Comparison of ENCODE assay signal across 8 cellular contexts in the genomic region with DNA sequence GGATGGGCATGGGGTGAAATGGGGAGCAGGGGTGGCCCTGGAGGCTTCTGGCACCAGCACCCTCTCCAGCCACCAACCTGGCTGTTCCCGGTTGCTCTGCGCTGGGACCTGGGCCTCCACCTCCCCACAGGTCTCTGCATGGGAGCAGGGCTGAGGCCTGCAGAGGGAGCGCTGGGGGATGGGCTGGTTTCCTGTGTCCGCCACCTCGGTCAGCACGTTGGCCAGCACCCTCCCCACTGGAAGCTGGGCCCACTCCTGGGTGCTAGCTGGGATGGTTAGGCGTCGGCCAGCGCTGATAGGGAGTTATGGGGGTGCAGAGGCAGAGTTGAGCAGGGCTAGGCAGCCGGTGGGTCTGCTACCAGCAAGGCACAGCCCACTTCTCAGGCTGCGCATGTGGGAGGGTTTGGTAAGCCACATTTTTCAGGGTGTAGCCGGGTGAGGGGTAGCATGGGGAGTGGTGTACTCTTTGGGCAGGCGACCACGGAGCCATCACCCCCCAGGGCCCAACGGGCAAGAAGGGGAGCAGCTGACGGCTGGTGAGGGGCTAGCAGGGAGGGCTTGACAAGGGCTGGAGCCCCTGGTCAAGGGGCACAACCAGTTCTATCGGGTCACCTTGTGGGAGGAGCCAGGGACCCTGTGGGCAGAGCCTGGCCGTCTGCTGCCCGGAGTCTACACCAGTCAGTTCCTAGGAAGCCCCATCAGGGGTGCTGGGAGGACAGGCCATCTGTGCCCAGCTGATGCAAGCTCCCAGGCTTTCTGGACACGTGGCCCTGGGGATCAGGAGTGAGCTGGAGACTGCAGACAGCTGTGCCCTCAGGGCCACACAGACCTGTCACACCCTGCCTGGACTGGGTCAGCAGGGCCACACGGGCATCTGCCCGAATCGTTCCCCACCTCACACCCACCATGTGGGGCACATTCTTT. TPM values are rescaled to one million over a fixed set of nuclear protein-coding genes. Genes with fewer than 3 reads are reported as not detected.
DNase-seq lines count a peak whose midpoint lies in the region; ATAC-seq, FAIRE-seq and TF ChIP-seq lines count a peak whose summit lies in the region.
"Not testable (repeated sequence)": the region's sequence is repeated elsewhere in the genome, so short reads cannot be mapped to it uniquely, and the experiment has no call there.

No MANE protein-coding gene starts in this region.

- peak; percentile 28 for FAIRE-seq in HTR-8/SVneo (lab: Jason Lieb, UNC)
- peak; percentile 95 for FAIRE-seq in urothelium cell line (lab: Jason Lieb, UNC)

- DNase-seq in EL (peak; percentile 13), NCI-H82 (lab: John Stamatoyannopoulos, UW) (peak; percentile 49), adrenal gland (peak in 4 of 7 donors; percentile 52 to 70 (median 58)), neural progenitor cell (ENCODE audit: low spot score) (peak; percentile 49)
- not testable (repeated sequence) for DNase-seq in HTR-8/SVneo (ENCODE audit: insufficient read length, low spot score); heart left ventricle; left lobe of liver (ENCODE audit: low spot score); urothelium cell line (ENCODE audit: low spot score)

- not testable (repeated sequence) for H3K9me3 ChIP-seq in adrenal gland (replicated peaks in 1 of 3); heart left ventricle; neural progenitor cell (ENCODE audit: low read depth)

- H3K27me3 Mint-ChIP-seq in neural progenitor cell (ENCODE audit: insufficient read depth, low read depth) = peaks cover 11% of the 10 kb centered on the region

- H3K27me3 ChIP-seq in adrenal gland, heart left ventricle, neural progenitor cell: not testable (repeated sequence)

- H2AFZ ChIP-seq in neural progenitor cell (replicated peaks) = not testable (repeated sequence)

- not testable (repeated sequence) for TF ChIP-seq CTCF in adrenal gland (IDR thresholded peaks at IDR 0.05); heart left ventricle (IDR thresholded peaks at IDR 0.05); neural progenitor cell (IDR thresholded peaks at IDR 0.05)

- not testable (repeated sequence) for H3K4me2 ChIP-seq in neural progenitor cell

- H3K4me1 ChIP-seq in adrenal gland (replicated peaks in 1 of 2); neural progenitor cell: not testable (repeated sequence)
- H3K4me1 ChIP-seq in heart left ventricle = peaks cover 0 to 22% (median 11%) of the 10 kb centered on the region in 12 donors

- not testable (repeated sequence) for H3K9me3 Mint-ChIP-seq in neural progenitor cell

- not testable (repeated sequence) for TF ChIP-seq POLR2A in adrenal gland (IDR thresholded peaks at IDR 0.05); heart left ventricle (IDR thresholded peaks at IDR 0.05)

- H3K36me3 Mint-ChIP-seq in neural progenitor cell = not testable (repeated sequence)

- H3K27ac ChIP-seq in adrenal gland = peak overlapping the region in 1 of 5 donors; percentile 29
- not testable (repeated sequence) for H3K27ac ChIP-seq in heart left ventricle, neural progenitor cell

- ATAC-seq in heart left ventricle = peak in 3 of 4 donors; percentile 22 to 61 (median 35)
- peak; percentile 69 for ATAC-seq in left lobe of liver

- peaks cover 10% of the 10 kb centered on the region for H3K79me2 ChIP-seq in neural progenitor cell (ENCODE audit: low read depth)

- peaks cover 17% of the 10 kb centered on the region for H3F3A ChIP-seq in neural progenitor cell (ENCODE audit: low read depth)

- H4K20me1 ChIP-seq in neural progenitor cell (ENCODE audit: low read depth) = peaks cover 17% of the 10 kb centered on the region

- H3K9ac ChIP-seq in neural progenitor cell = not testable (repeated sequence)

- peaks cover 28% of the 10 kb centered on the region for H3K4me1 Mint-ChIP-seq in neural progenitor cell

- intact Hi-C loops in adrenal gland (cut with DNase I) = loop anchor here in 1 of 2 donors (5.0 kb wide), 1 partner anchor 113 kb away; no protein-coding TSS in a partner anchor
- intact Hi-C loops in heart left ventricle (cut with DNase I) = loop anchor here in 1 of 10 donors (5.0 kb wide), 1 partner anchor 1303 kb away; no protein-coding TSS in a partner anchor

- 66 to 85% (median 82%) methylated on average over 6 to 23 of the region's 23 CpGs for WGBS in adrenal gland, 4 donors
- 66 to 76% (median 75%) methylated on average over 9 to 23 of the region's 23 CpGs for WGBS in heart left ventricle, 4 donors

- H3K4me3 Mint-ChIP-seq in neural progenitor cell = peak overlapping the region; percentile 67

- H3K36me3 ChIP-seq in adrenal gland (replicated peaks in 1 of 2); heart left ventricle; neural progenitor cell: not testable (repeated sequence)

- not testable (repeated sequence) for H3K4me3 ChIP-seq in adrenal gland, heart left ventricle, neural progenitor cell

- H3K27ac Mint-ChIP-seq in neural progenitor cell = not testable (repeated sequence)

RNA-seq across cellular contexts. Expression of a gene that starts 2.3 kb away (rescaled TPM):
- total RNA-seq in adrenal gland = 10 to 100 TPM in 1 of 8 donors, 1 to 10 TPM in 5, under 1 TPM in 2; 0.35 to 18.8 (median 1.4) TPM
- 1 to 10 TPM in 2 of 3 donors, under 1 TPM in 1; 0.35 to 1.9 (median 1.1) TPM for polyA plus RNA-seq in adrenal gland
- 1 to 10 TPM in 7 of 9 donors, under 1 TPM in 2; 0.53 to 2.6 (median 1.4) TPM for total RNA-seq in heart left ventricle
- 1 to 10 TPM; 1.3 to 1.8 TPM for polyA plus RNA-seq in heart left ventricle
- total RNA-seq in left lobe of liver = 10.9 TPM
- total RNA-seq in neural progenitor cell (ENCODE audit: low replicate concordance) = 6.3 and 20.9 TPM in 2 replicates

RNA-seq across cellular contexts. Expression of a gene that starts 49.4 kb away (rescaled TPM):
- total RNA-seq in adrenal gland = 100 to 1,000 TPM in 2 of 8 donors, 10 to 100 TPM in 6; 43.7 to 106 (median 62.6) TPM
- 100 to 1,000 TPM in 1 of 3 donors, 10 to 100 TPM in 2; 12.1 to 107 (median 96.2) TPM for polyA plus RNA-seq in adrenal gland
- total RNA-seq in heart left ventricle = 100 to 1,000 TPM in 1 of 9 donors, 10 to 100 TPM in 8; 31.8 to 101 (median 39.2) TPM
- 10 to 100 TPM; 48.4 to 83.7 TPM for polyA plus RNA-seq in heart left ventricle
- 60.2 TPM for total RNA-seq in left lobe of liver
- 22.3 and 59.2 TPM in 2 replicates for total RNA-seq in neural progenitor cell (ENCODE audit: low replicate concordance)
